Comparison of ENCODE assay signal across 8 cellular contexts in genomic region chr14:33950320-33951182, GRCh38. TPM values are rescaled to one million over a fixed set of nuclear protein-coding genes. Genes with fewer than 3 reads are reported as not detected.
DNase-seq lines count a peak whose midpoint lies in the region; ATAC-seq and TF ChIP-seq lines count a peak whose summit lies in the region.

TSS of gene EGLN3 (minus strand) at chr14:33951074. CDS start at chr14:33950752, 322 bp downstream.

- peak; percentile 72 for ATAC-seq in DND-41 (ENCODE audit: insufficient read depth, low read depth)
- peak; percentile 78 for ATAC-seq in GM21526 (IDR thresholded peaks at IDR 0.05; ENCODE audit: low FRiP score, unreplicated experiment)
- ATAC-seq in IMR-90 (ENCODE audit: low read depth): peak; percentile 100
- peak; percentile 99 to 100 for ATAC-seq in left cardiac atrium

- no TSS peak for BruUV-seq in IMR-90 (replicated peaks; lab: Mats Ljungman, UMichigan)

- H3K9me1 ChIP-seq in IMR-90 (ENCODE audit: insufficient read depth, low read length): no peaks in the 10 kb centered on the region

- H3K79me2 ChIP-seq in DND-41 (ENCODE audit: insufficient read depth, low read length): peaks cover 57% of the 10 kb centered on the region
- no peaks in the 10 kb centered on the region for H3K79me2 ChIP-seq in parathyroid adenoma

- dilution Hi-C loops in IMR-90 (cut with HindIII; ENCODE audit: low sequenced_read_pairs, unreplicated experiment): no loop called here

- TF ChIP-seq POLR2A in IMR-90 (IDR thresholded peaks at IDR 0.05; ENCODE audit: low read depth, low read length) (no peak), vagina (IDR thresholded peaks at IDR 0.05) (peak in 1 of 2 donors; percentile 95)

- peak within 1 kb of the TSS; percentile 47 to 87 for H3K4me3 ChIP-seq in DND-41 (ENCODE audit: low read depth in 1 of 2, low read length in 2 of 2)
- H3K4me3 ChIP-seq in IMR-90 (ENCODE audit: insufficient read depth, low read depth, low read length): peak within 1 kb of the TSS; percentile 66
- peak within 1 kb of the TSS; percentile 45 for H3K4me3 ChIP-seq in parathyroid adenoma (ENCODE audit: low read depth, low read length)
- peak within 1 kb of the TSS; percentile 49 to 87 for H3K4me3 ChIP-seq in vagina

- H3K4me2 ChIP-seq in DND-41 (ENCODE audit: insufficient read depth, low read length) (peak within 1 kb of the TSS; percentile 92), IMR-90 (ENCODE audit: low read depth, low read length) (peak within 1 kb of the TSS; percentile 91), parathyroid adenoma (ENCODE audit: low read length) (peak within 1 kb of the TSS; percentile 85)

- H3K4me1 ChIP-seq in DND-41 (ENCODE audit: insufficient read depth, low read length) (peaks cover 60% of the 10 kb centered on the region), IMR-90 (ENCODE audit: control insufficient read depth, insufficient read depth, low read length) (no peaks in the 10 kb centered on the region), parathyroid adenoma (peaks cover 3% of the 10 kb centered on the region), vagina (peaks cover 14% of the 10 kb centered on the region)

- no peak within 1 kb of the TSS for H2BK120ac ChIP-seq in IMR-90 (ENCODE audit: low read depth, low read length)

- H2AFZ ChIP-seq in DND-41 (ENCODE audit: low read depth, low read length) (peak within 1 kb of the TSS; percentile 80), IMR-90 (replicated peaks; ENCODE audit: low read length, poor library complexity) (peak within 1 kb of the TSS; percentile 89), parathyroid adenoma (peak within 1 kb of the TSS; percentile 78)

- in situ Hi-C loops in IMR-90 (cut with MboI; ENCODE audit: low sequenced_read_pairs): no loop called here

- no peak within 1 kb of the TSS for H2BK20ac ChIP-seq in IMR-90 (ENCODE audit: low read depth, low read length)

- 2% methylated on average over 55 of the region's 91 CpGs; no CpG with 5 or more reads in 1 of the 2 experiments for whole genome bisulfite sequencing in IMR-90 (ENCODE audit: extremely low coverage in 2 of 2, insufficient read length in 1 of 2), 2 experiments

- H4K20me1 ChIP-seq in DND-41 (ENCODE audit: insufficient read depth, low read length): peaks cover 3% of the 10 kb centered on the region; the same call in 1 of the 2 replicates
- H4K20me1 ChIP-seq in IMR-90 (ENCODE audit: insufficient read depth, low read length): no peaks in the 10 kb centered on the region; the same call in 1 of the 2 replicates

- no peak within 1 kb of the TSS for H4K5ac ChIP-seq in IMR-90 (ENCODE audit: low read depth, low read length)

- no peak within 1 kb of the TSS for H2BK5ac ChIP-seq in IMR-90 (ENCODE audit: low read depth, low read length, poor library complexity, severe bottlenecking)

- POLR2A ChIA-PET in IMR-90 (lab: Charles Lee; ENCODE audit: unreplicated experiment): no interaction called here

- H4K8ac ChIP-seq in IMR-90 (ENCODE audit: low read depth in 2 of 2, low read length in 2 of 2): no peak within 1 kb of the TSS

- H3K14ac ChIP-seq in IMR-90 (replicated peaks; ENCODE audit: low read depth, low read length): no peak within 1 kb of the TSS

- no peak for TF ChIP-seq RAD21 in IMR-90 (IDR thresholded peaks at IDR 0.05; ENCODE audit: low read length)

- H3K9ac ChIP-seq in DND-41 (ENCODE audit: low read depth, low read length) (peak within 1 kb of the TSS; percentile 71), IMR-90 (ENCODE audit: low read depth, low read length) (peak within 1 kb of the TSS; percentile 7; the same call in 1 of the 2 replicates), parathyroid adenoma (no peak within 1 kb of the TSS)

- no peak within 1 kb of the TSS for H3K56ac ChIP-seq in IMR-90 (ENCODE audit: extremely low read depth, insufficient read depth, low read length)

- DNase-seq in DND-41 (peak; percentile 80), IMR-90 (peak; percentile 44), SK-N-DZ (ENCODE audit: low spot score) (peak; percentile 74), amniotic epithelial cell (ENCODE audit: low read depth) (peak; percentile 37), left cardiac atrium (peak; percentile 91), vagina (ENCODE audit: extremely low spot score in 2 of 2) (no peak)

- CTCF ChIA-PET in IMR-90 (lab: Yijun Ruan, JAX): no interaction called here

- H3K23ac ChIP-seq in IMR-90 (ENCODE audit: low read depth, low read length): no peak within 1 kb of the TSS

- no peak within 1 kb of the TSS for H2AK5ac ChIP-seq in IMR-90 (ENCODE audit: low read depth, low read length)

- H2AK9ac ChIP-seq in IMR-90 (replicated peaks; ENCODE audit: low read depth, low read length, poor library complexity): peak within 1 kb of the TSS; percentile 53

- H3K27ac ChIP-seq in DND-41 (ENCODE audit: low read length) (peak within 1 kb of the TSS; percentile 87), IMR-90 (ENCODE audit: insufficient read depth, low read length) (no peak within 1 kb of the TSS), parathyroid adenoma (no peak within 1 kb of the TSS), vagina (peak within 1 kb of the TSS; percentile 15)

- no peak within 1 kb of the TSS for H4K91ac ChIP-seq in IMR-90 (ENCODE audit: insufficient read depth, low read depth, low read length)

- H3K18ac ChIP-seq in IMR-90 (ENCODE audit: low read depth, low read length): no peak within 1 kb of the TSS

- H3K4ac ChIP-seq in IMR-90 (ENCODE audit: low read depth, low read length): no peak within 1 kb of the TSS

- no peak for TF ChIP-seq CTCF in DND-41 (IDR thresholded peaks at IDR 0.05; ENCODE audit: borderline replicate concordance, extremely low read depth, low read length, poor library complexity, severe bottlenecking)
- no peak for TF ChIP-seq CTCF in IMR-90 (conservative IDR thresholded peaks at IDR 0.05; ENCODE audit: low read depth, low read length)
- TF ChIP-seq CTCF in parathyroid adenoma (IDR thresholded peaks at IDR 0.05): no peak
- TF ChIP-seq CTCF in vagina (IDR thresholded peaks at IDR 0.05): no peak

- H3K79me1 ChIP-seq in IMR-90 (ENCODE audit: low read depth in 1 of 2, low read length in 2 of 2): no peaks in the 10 kb centered on the region

- H3K36me3 ChIP-seq in DND-41 (ENCODE audit: insufficient read depth, low read length) (peaks cover 5% of the 10 kb centered on the region), IMR-90 (ENCODE audit: control insufficient read depth, insufficient read depth, low read length) (no peaks in the 10 kb centered on the region), parathyroid adenoma (ENCODE audit: control insufficient read depth, insufficient read depth, low read length) (no peaks in the 10 kb centered on the region), vagina (no peaks in the 10 kb centered on the region)

- H3K9me3 ChIP-seq in DND-41 (ENCODE audit: insufficient read depth, low read length, severe bottlenecking): no peaks in the 10 kb centered on the region
- H3K9me3 ChIP-seq in IMR-90 (ENCODE audit: control insufficient read depth, insufficient read depth, low read length): no peaks in the 10 kb centered on the region
- H3K9me3 ChIP-seq in parathyroid adenoma (ENCODE audit: control insufficient read depth, low read length): no peaks in the 10 kb centered on the region
- H3K9me3 ChIP-seq in vagina: no peaks in the 10 kb centered on the region

- intact Hi-C loops in IMR-90 (cut with micrococcal nuclease): no loop called here
- intact Hi-C loops in left cardiac atrium (cut with DNase I): loop anchor here in 1 of 2 donors (5.0 kb wide), 1 partner anchor 137 kb away; no protein-coding TSS in a partner anchor
- intact Hi-C loops in vagina (cut with DNase I): no loop called here

- H3K27me3 ChIP-seq in DND-41 (ENCODE audit: insufficient read depth, low read length, poor library complexity) (no peaks in the 10 kb centered on the region), IMR-90 (ENCODE audit: control insufficient read depth, insufficient read depth, low read length) (peaks cover 28% of the 10 kb centered on the region), parathyroid adenoma (ENCODE audit: control insufficient read depth, insufficient read depth, low read length) (no peaks in the 10 kb centered on the region), vagina (no peaks in the 10 kb centered on the region)

- no peak within 1 kb of the TSS for H2BK15ac ChIP-seq in IMR-90 (ENCODE audit: low read depth, low read length)

TF ChIP-seq in IMR-90, 13 proteins besides CTCF, POLR2A, EP300 and RAD21:
- TF ChIP-seq FOS (IDR thresholded peaks at IDR 0.05; ENCODE audit: low read depth, low read length) (no peak), RCOR1 (IDR thresholded peaks at IDR 0.05; ENCODE audit: insufficient replicate concordance, low read length) (no peak), CEBPB (IDR thresholded peaks at IDR 0.05; ENCODE audit: low read depth, low read length) (no peak), MAZ (IDR thresholded peaks at IDR 0.05; ENCODE audit: borderline replicate concordance, low read depth, low read length) (no peak), SMC3 (IDR thresholded peaks at IDR 0.05; ENCODE audit: low read depth, low read length) (no peak), MXI1 (IDR thresholded peaks at IDR 0.05; ENCODE audit: borderline replicate concordance, low read depth, low read length) (no peak), USF2 (IDR thresholded peaks at IDR 0.05; ENCODE audit: low read depth, low read length) (no peak), NFE2L2 (IDR thresholded peaks at IDR 0.05; ENCODE audit: low read depth, low read length) (no peak)

RNA-seq across cellular contexts. Expression of gene EGLN3, which starts in this region (rescaled TPM):
- total RNA-seq in IMR-90 (2012; rRNA removed): under 0.01 and 0.28 TPM in 2 replicates
- polyA plus RNA-seq in IMR-90 (2012; rRNA removed): 0.03 and 0.10 TPM in 2 replicates
- 0.02 and 0.04 TPM in 2 replicates for polyA plus RNA-seq in IMR-90 (2012; cell fraction: cytosol; rRNA removed)
- not detected in 2 replicates for polyA plus RNA-seq in IMR-90 (2012; cell fraction: nucleus; rRNA removed; ENCODE audit: low replicate concordance)
- 1.4 and 2.5 TPM in 2 replicates for polyA plus RNA-seq in SK-N-DZ (2014; cell fraction: cytosol; rRNA removed)
- polyA plus RNA-seq in SK-N-DZ (2014; cell fraction: nucleus; rRNA removed): 0.28 and 1.0 TPM in 2 replicates
- 100 to 1,000 TPM in 1 of 2 donors, 10 to 100 TPM in 1; 73.1 to 116 TPM for total RNA-seq in left cardiac atrium
- 10.3 TPM for total RNA-seq in vagina

Comparison
In these comparisons a context has a peak if more than half of its experiments do, and no peak if none do; other contexts are left out.
1. Peak in DNase-seq, ATAC-seq, H3K4me3 ChIP-seq, H3K9ac ChIP-seq and H3K4me2 ChIP-seq in IMR-90; RNA of the gene not detected or under 1 TPM.
2. DNase-seq: peak in DND-41 (single experiment), SK-N-DZ (single experiment), amniotic epithelial cell (single experiment) and left cardiac atrium (single experiment); none in vagina (0 of 2).
3. H3K27ac ChIP-seq: peak in DND-41 (single experiment) and vagina (single experiment); none in IMR-90 (single experiment) and parathyroid adenoma (single experiment).
4. Peak in every context shown above with its lines, with median percentiles within 50 percentile points of each other: ATAC-seq, H2AFZ ChIP-seq, H3K4me2 ChIP-seq and H3K4me3 ChIP-seq.